19 cellular contexts compared by ENCODE assay signal in genomic region chr5:67188274-67188857, GRCh38. TPM values are rescaled to one million over a fixed set of nuclear protein-coding genes. Genes with fewer than 3 reads are reported as not detected.
A peak's percentile ranks its signal among the peaks of the same experiment; 100 is the strongest.
DNase-seq lines count a peak whose midpoint lies in the region; ATAC-seq and TF ChIP-seq lines count a peak whose summit lies in the region.
"Had no signal": no experiment of that assay in that cellular context is flagged by ENCODE, and none has a peak within 500 bp of the region (broad histone marks: within the 10 kb centered on the region; RNA-seq: fewer than 3 reads in every experiment).

No MANE protein-coding gene starts in this region.

- peaks cover 12 to 75% (median 25%) of the 10 kb centered on the region in 10 experiments; a peak in 18 of 20 replicates for H3K4me1 ChIP-seq in BLaER1 treated with 17β-estradiol and CSF1 and Interleukin-3, amounts not matched to agents 10 nM and 100 nM
- peaks cover 69% of the 10 kb centered on the region for H3K4me1 ChIP-seq in DOHH2 (ENCODE audit: control insufficient read depth, low read length)
- H3K4me1 ChIP-seq: pancreas had no signal

- peaks cover 98% of the 10 kb centered on the region for H3K79me2 ChIP-seq in DOHH2 (ENCODE audit: control insufficient read depth, low read length)

- DNase-seq in T-cell, result no peak
- DNase-seq in NCI-H2227 (lab: John Stamatoyannopoulos, UW; ENCODE audit: unreplicated experiment), result no peak
- DNase-seq in OCI-M1 (lab: John Stamatoyannopoulos, UW), result no peak
- DNase-seq in DMS79 treated with DMSO at 0.1 percent for 48 hours (lab: John Stamatoyannopoulos, UW), result no peak
- no peak for DNase-seq in effector CD4-positive, alpha-beta T cell
- DNase-seq: dermis blood vessel endothelial cell; erythroblast; left lung; NCI-H1436; NCI-H2171; NCI-H748 treated with DMSO at 0.1 percent for 48 hours; pancreas; Peyer's patch; sigmoid colon; stimulated activated CD4-positive, alpha-beta T cell treated with anti-CD3 and anti-CD28 coated beads, Interleukin-1b, Interleukin-23, amount 100 ng/mL, for 48 hours had no signal

- no peak overlapping the region for H3K4me3 ChIP-seq in BLaER1 treated with 17β-estradiol and CSF1 and Interleukin-3, amounts not matched to agents 10 nM and 100 nM
- H3K4me3 ChIP-seq in DOHH2 (ENCODE audit: low read length), result peak overlapping the region; percentile 40
- H3K4me3 ChIP-seq: HAP-1, left lung, pancreas, Peyer's patch, sigmoid colon had no signal

- H4K20me1 ChIP-seq in BLaER1 treated with 17β-estradiol and CSF1 and Interleukin-3, amounts not matched to agents 10 nM and 100 nM, result peaks cover 0 to 6% (median 0%) of the 10 kb centered on the region in 11 experiments; a peak in 3 of 22 replicates
- peaks cover 3% of the 10 kb centered on the region; the same call in 1 of the 2 replicates for H4K20me1 ChIP-seq in DOHH2 (ENCODE audit: control insufficient read depth, insufficient read depth, low read depth, low read length)

- CTCF ChIA-PET in T-cell (lab: Charles Lee), result interaction anchor here in 1 of 2 donors (0.8 kb wide), 1 partner anchor 19 kb away, joined by 3 read pairs; no protein-coding TSS in a partner anchor

- peaks cover 36 to 65% (median 59%) of the 10 kb centered on the region in 3 donors for H3K4me1 Mint-ChIP-seq in T-cell
- H3K4me1 Mint-ChIP-seq in dendritic cell treated with granulocyte-macrophage colony-stimulating factor and Interleukin-4, amounts not matched to agents 40 ng/mL and 50 ng/mL, for 4 days (ENCODE audit: low read depth), result peaks cover 86% of the 10 kb centered on the region

- peaks cover 10 to 61% (median 24%) of the 10 kb centered on the region in 11 experiments; a peak in 19 of 22 replicates for H3K36me3 ChIP-seq in BLaER1 treated with 17β-estradiol and CSF1 and Interleukin-3, amounts not matched to agents 10 nM and 100 nM
- peaks cover 90% of the 10 kb centered on the region for H3K36me3 ChIP-seq in DOHH2 (ENCODE audit: control insufficient read depth, low read length)
- H3K36me3 ChIP-seq: HAP-1, pancreas, Peyer's patch, sigmoid colon had no signal

- H3K27ac Mint-ChIP-seq in T-cell, result peak overlapping the region; percentile 84 to 89
- H3K27ac Mint-ChIP-seq in dendritic cell treated with granulocyte-macrophage colony-stimulating factor and Interleukin-4, amounts not matched to agents 40 ng/mL and 50 ng/mL, for 4 days, result peak overlapping the region; percentile 88

- peak in 3 of 4 experiments; percentile 39 to 72 (median 43) for ATAC-seq in T-cell (replicated peaks in 1 of 4)
- ATAC-seq: left lung, pancreas had no signal

- POLR2A ChIA-PET in T-cell (lab: Charles Lee), result interaction anchor here in 1 of 2 donors (0.6 kb wide), 1 partner anchor 1092 kb away, joined by 3 read pairs; no protein-coding TSS in a partner anchor

- H3K27me3 ChIP-seq in BLaER1 treated with 17β-estradiol and CSF1 and Interleukin-3, amounts not matched to agents 10 nM and 100 nM, result no peaks in the 10 kb centered on the region
- H3K27me3 ChIP-seq in DOHH2 (ENCODE audit: control insufficient read depth, low read length), result no peaks in the 10 kb centered on the region
- H3K27me3 ChIP-seq: left lung, pancreas, Peyer's patch, sigmoid colon had no signal

- no peaks in the 10 kb centered on the region for H3K9me2 ChIP-seq in DOHH2 (replicated peaks; ENCODE audit: control insufficient read depth, low read length)

- H3K9me3 Mint-ChIP-seq in T-cell, result peaks cover 0 to 4% (median 0%) of the 10 kb centered on the region in 3 donors
- peaks cover 17% of the 10 kb centered on the region for H3K9me3 Mint-ChIP-seq in dendritic cell treated with granulocyte-macrophage colony-stimulating factor and Interleukin-4, amounts not matched to agents 40 ng/mL and 50 ng/mL, for 4 days

- H3K9me3 ChIP-seq in BLaER1 treated with 17β-estradiol and CSF1 and Interleukin-3, amounts not matched to agents 10 nM and 100 nM (replicated peaks in 1 of 11), result peaks cover 6 to 25% (median 13%) of the 10 kb centered on the region in 11 experiments; a peak in 17 of 22 replicates
- H3K9me3 ChIP-seq in DOHH2 (ENCODE audit: control insufficient read depth, insufficient read depth, low read length), result no peaks in the 10 kb centered on the region
- H3K9me3 ChIP-seq: HAP-1, left lung, pancreas, Peyer's patch, sigmoid colon had no signal

- peak overlapping the region in 6 of 11 experiments; percentile 11 to 88 (median 68); a peak in 10 of 22 replicates for H3K4me2 ChIP-seq in BLaER1 treated with 17β-estradiol and CSF1 and Interleukin-3, amounts not matched to agents 10 nM and 100 nM
- H3K4me2 ChIP-seq in DOHH2 (ENCODE audit: low read length), result peak overlapping the region; percentile 85

- H3K4me3 Mint-ChIP-seq in T-cell, result peak overlapping the region in 1 of 3 donors; percentile 59
- H3K4me3 Mint-ChIP-seq in dendritic cell treated with granulocyte-macrophage colony-stimulating factor and Interleukin-4, amounts not matched to agents 40 ng/mL and 50 ng/mL, for 4 days, result peak overlapping the region; percentile 20

- H3K27ac ChIP-seq in BLaER1 treated with 17β-estradiol and CSF1 and Interleukin-3, amounts not matched to agents 10 nM and 100 nM, result peak overlapping the region in 2 of 11 experiments; percentile 0 to 6; a peak in 2 of 22 replicates
- H3K27ac ChIP-seq in DOHH2 (ENCODE audit: low read depth, low read length), result peak overlapping the region; percentile 31
- H3K27ac ChIP-seq: pancreas, sigmoid colon had no signal

- peak overlapping the region in 1 of 11 experiments; percentile 44; a peak in 1 of 22 replicates for H3K9ac ChIP-seq in BLaER1 treated with 17β-estradiol and CSF1 and Interleukin-3, amounts not matched to agents 10 nM and 100 nM

- no peaks in the 10 kb centered on the region for H3K27me3 Mint-ChIP-seq in T-cell
- no peaks in the 10 kb centered on the region for H3K27me3 Mint-ChIP-seq in dendritic cell treated with granulocyte-macrophage colony-stimulating factor and Interleukin-4, amounts not matched to agents 40 ng/mL and 50 ng/mL, for 4 days

- TF ChIP-seq CTCF in DOHH2 (IDR thresholded peaks at IDR 0.05; ENCODE audit: low read depth, low read length, poor library complexity, severe bottlenecking), result no peak

- intact Hi-C loops in dendritic cell treated with granulocyte-macrophage colony-stimulating factor and Interleukin-4, amounts not matched to agents 40 ng/mL and 50 ng/mL, for 4 days (cut with micrococcal nuclease), result no loop called here

- H3F3A ChIP-seq in DOHH2 (ENCODE audit: control insufficient read depth, insufficient read depth), result peaks cover 5% of the 10 kb centered on the region

- no peaks in the 10 kb centered on the region for H3K36me3 Mint-ChIP-seq in T-cell
- peaks cover 93% of the 10 kb centered on the region for H3K36me3 Mint-ChIP-seq in dendritic cell treated with granulocyte-macrophage colony-stimulating factor and Interleukin-4, amounts not matched to agents 40 ng/mL and 50 ng/mL, for 4 days (ENCODE audit: low read depth)

RNA-seq across cellular contexts. Expression of gene CD180, which starts 8.2 kb away (rescaled TPM):
- 1 to 10 TPM in 2 of 5 donors, under 1 TPM in 3; 0.16 to 1.3 (median 0.73) TPM for total RNA-seq in T-cell
- total RNA-seq: dermis blood vessel endothelial cell had no signal
